ENCODE assay signal across 1 cellular context in the genomic region with DNA sequence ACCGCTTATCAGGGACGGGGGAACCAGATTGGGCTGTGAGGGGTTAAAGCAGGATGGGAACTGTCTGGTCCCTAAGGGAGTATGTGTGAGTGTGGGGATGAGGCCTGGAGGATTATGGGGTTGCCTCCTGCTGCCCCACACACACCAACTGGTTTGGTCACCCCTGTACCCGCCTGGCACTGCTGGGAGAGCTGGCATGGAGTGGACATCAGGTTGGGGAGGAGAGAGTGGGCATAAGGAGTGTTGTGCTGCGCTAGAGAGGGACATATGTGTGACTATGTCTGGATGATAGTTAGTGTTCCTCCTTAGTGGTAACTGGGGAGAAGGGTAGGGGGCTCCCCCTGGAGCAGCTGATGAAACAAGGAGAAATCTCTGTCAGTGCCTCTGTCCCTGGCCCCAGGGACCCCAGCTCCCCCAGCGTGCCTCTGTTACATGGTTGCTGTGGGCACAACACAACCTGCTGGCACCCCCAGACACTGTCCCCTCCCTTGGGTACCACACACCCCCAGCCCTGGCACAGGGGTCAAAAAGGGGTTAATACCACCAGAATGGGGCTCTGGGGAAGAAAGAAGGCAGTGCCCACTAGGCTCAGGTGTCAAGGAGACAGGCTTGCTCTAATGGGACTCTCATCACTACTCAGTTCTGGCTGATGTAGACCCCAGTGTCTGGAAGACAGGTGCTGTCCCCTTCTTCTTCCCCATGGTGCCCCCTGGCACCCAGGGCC.
TF ChIP-seq lines count a peak whose summit lies in the region.

No MANE protein-coding gene starts in this region.

TF ChIP-seq in GM12878, 131 proteins besides CTCF, POLR2A, EP300 and RAD21:
- TF ChIP-seq IKZF2 (IDR thresholded peaks at IDR 0.05) (peak in 1 of 2 experiments; percentile 11; a peak in 1 of 4 replicates), HDGF (IDR thresholded peaks at IDR 0.05) (peak; percentile 67; the same call in 1 of the 2 replicates), ZNF207 (IDR thresholded peaks at IDR 0.05; ENCODE audit: borderline replicate concordance) (no peak), BCL11A (IDR thresholded peaks at IDR 0.05; ENCODE audit: low read depth, low read length) (no peak), POLR2AphosphoS5 (IDR thresholded peaks at IDR 0.05; ENCODE audit: low read length) (peak; percentile 16; the same call in 1 of the 2 replicates), ETV6 (conservative IDR thresholded peaks at IDR 0.05 in 1 of 2, IDR thresholded peaks at IDR 0.05 in 1 of 2; ENCODE audit: borderline replicate concordance in 1 of 2, low read depth in 1 of 2) (0 out of 4 replicates have a peak, but pooled peaks of 1 of the 2 experiments have one; percentile 12), IKZF1 (conservative IDR thresholded peaks at IDR 0.05) (peak; percentile 42), RAD51 (IDR thresholded peaks at IDR 0.05) (no peak), SMARCA5 (IDR thresholded peaks at IDR 0.05) (peak; percentile 15; the same call in 1 of the 2 replicates), MTA3 (IDR thresholded peaks at IDR 0.05; ENCODE audit: borderline replicate concordance, low read length) (no peak), ZNF24 (IDR thresholded peaks at IDR 0.05) (no peak), POU2F2 (IDR thresholded peaks at IDR 0.05; ENCODE audit: borderline replicate concordance, low read depth, low read length) (no peak)
- TF ChIP-seq, protein P1, sequence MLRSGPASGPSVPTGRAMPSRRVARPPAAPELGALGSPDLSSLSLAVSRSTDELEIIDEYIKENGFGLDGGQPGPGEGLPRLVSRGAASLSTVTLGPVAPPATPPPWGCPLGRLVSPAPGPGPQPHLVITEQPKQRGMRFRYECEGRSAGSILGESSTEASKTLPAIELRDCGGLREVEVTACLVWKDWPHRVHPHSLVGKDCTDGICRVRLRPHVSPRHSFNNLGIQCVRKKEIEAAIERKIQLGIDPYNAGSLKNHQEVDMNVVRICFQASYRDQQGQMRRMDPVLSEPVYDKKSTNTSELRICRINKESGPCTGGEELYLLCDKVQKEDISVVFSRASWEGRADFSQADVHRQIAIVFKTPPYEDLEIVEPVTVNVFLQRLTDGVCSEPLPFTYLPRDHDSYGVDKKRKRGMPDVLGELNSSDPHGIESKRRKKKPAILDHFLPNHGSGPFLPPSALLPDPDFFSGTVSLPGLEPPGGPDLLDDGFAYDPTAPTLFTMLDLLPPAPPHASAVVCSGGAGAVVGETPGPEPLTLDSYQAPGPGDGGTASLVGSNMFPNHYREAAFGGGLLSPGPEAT (IDR thresholded peaks at IDR 0.05; ENCODE audit: low read depth): 0 out of 2 replicates have a peak, but pooled peaks have one; percentile 8
- TF ChIP-seq, protein P2, sequence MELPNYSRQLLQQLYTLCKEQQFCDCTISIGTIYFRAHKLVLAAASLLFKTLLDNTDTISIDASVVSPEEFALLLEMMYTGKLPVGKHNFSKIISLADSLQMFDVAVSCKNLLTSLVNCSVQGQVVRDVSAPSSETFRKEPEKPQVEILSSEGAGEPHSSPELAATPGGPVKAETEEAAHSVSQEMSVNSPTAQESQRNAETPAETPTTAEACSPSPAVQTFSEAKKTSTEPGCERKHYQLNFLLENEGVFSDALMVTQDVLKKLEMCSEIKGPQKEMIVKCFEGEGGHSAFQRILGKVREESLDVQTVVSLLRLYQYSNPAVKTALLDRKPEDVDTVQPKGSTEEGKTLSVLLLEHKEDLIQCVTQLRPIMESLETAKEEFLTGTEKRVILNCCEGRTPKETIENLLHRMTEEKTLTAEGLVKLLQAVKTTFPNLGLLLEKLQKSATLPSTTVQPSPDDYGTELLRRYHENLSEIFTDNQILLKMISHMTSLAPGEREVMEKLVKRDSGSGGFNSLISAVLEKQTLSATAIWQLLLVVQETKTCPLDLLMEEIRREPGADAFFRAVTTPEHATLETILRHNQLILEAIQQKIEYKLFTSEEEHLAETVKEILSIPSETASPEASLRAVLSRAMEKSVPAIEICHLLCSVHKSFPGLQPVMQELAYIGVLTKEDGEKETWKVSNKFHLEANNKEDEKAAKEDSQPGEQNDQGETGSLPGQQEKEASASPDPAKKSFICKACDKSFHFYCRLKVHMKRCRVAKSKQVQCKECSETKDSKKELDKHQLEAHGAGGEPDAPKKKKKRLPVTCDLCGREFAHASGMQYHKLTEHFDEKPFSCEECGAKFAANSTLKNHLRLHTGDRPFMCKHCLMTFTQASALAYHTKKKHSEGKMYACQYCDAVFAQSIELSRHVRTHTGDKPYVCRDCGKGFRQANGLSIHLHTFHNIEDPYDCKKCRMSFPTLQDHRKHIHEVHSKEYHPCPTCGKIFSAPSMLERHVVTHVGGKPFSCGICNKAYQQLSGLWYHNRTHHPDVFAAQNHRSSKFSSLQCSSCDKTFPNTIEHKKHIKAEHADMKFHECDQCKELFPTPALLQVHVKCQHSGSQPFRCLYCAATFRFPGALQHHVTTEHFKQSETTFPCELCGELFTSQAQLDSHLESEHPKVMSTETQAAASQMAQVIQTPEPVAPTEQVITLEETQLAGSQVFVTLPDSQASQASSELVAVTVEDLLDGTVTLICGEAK (IDR thresholded peaks at IDR 0.05; ENCODE audit: borderline replicate concordance): 0 out of 2 replicates have a peak, but pooled peaks have one; percentile 9
